ENCODE assay signal across 13 cellular contexts in genomic region chr12:67727652-67728295, GRCh38.
DNase-seq lines count a peak whose midpoint lies in the region; TF ChIP-seq lines count a peak whose summit lies in the region.
"Had no signal": no experiment of that assay in that cellular context is flagged by ENCODE, and none has a peak within 500 bp of the region (broad histone marks: within the 10 kb centered on the region; RNA-seq: fewer than 3 reads in every experiment).

No MANE protein-coding gene starts in this region.

- H3K79me2 ChIP-seq in SK-N-SH (ENCODE audit: insufficient read depth), result no peaks in the 10 kb centered on the region
- H3K79me2 ChIP-seq in smooth muscle cell (ENCODE audit: low read depth), result no peaks in the 10 kb centered on the region

- H3K27ac Mint-ChIP-seq in brain, result peak overlapping the region in 3 of 5 experiments; percentile 2 to 44 (median 14)
- peak overlapping the region; percentile 20 to 60 (median 30) for H3K27ac Mint-ChIP-seq in nephron
- H3K27ac Mint-ChIP-seq in endothelial cell (ENCODE audit: unreplicated experiment), result no peak overlapping the region
- H3K27ac Mint-ChIP-seq: B cell; CD4-positive, alpha-beta memory T cell had no signal

- H3K36me3 Mint-ChIP-seq in brain, result no peaks in the 10 kb centered on the region
- no peaks in the 10 kb centered on the region for H3K36me3 Mint-ChIP-seq in nephron (ENCODE audit: low read depth)
- H3K36me3 Mint-ChIP-seq in endothelial cell (ENCODE audit: low read depth, unreplicated experiment), result no peaks in the 10 kb centered on the region
- H3K36me3 Mint-ChIP-seq: CD4-positive, alpha-beta memory T cell had no signal

- H4K20me1 ChIP-seq in SK-N-SH (ENCODE audit: insufficient read depth), result no peaks in the 10 kb centered on the region
- no peaks in the 10 kb centered on the region for H4K20me1 ChIP-seq in smooth muscle cell (ENCODE audit: low read depth)

- H2AFZ ChIP-seq in SK-N-SH (ENCODE audit: low read depth), result no peak overlapping the region
- H2AFZ ChIP-seq in smooth muscle cell (ENCODE audit: low read depth), result peak overlapping the region; percentile 29
- H2AFZ ChIP-seq: GM23248 had no signal

- peaks cover 0 to 11% (median 4%) of the 10 kb centered on the region in 5 experiments for H3K9me3 Mint-ChIP-seq in brain
- no peaks in the 10 kb centered on the region for H3K9me3 Mint-ChIP-seq in nephron
- H3K9me3 Mint-ChIP-seq in endothelial cell (ENCODE audit: unreplicated experiment), result no peaks in the 10 kb centered on the region
- H3K9me3 Mint-ChIP-seq: CD4-positive, alpha-beta memory T cell had no signal

- peaks cover 3% of the 10 kb centered on the region for H3K27me3 Mint-ChIP-seq in brain
- no peaks in the 10 kb centered on the region for H3K27me3 Mint-ChIP-seq in nephron (ENCODE audit: low read depth)
- no peaks in the 10 kb centered on the region for H3K27me3 Mint-ChIP-seq in endothelial cell (ENCODE audit: unreplicated experiment)
- H3K27me3 Mint-ChIP-seq: CD4-positive, alpha-beta memory T cell had no signal

- no peak for TF ChIP-seq RAD21 in SK-N-SH (IDR thresholded peaks at IDR 0.05; ENCODE audit: low read length)

- peaks cover 3% of the 10 kb centered on the region for H3F3A ChIP-seq in SK-N-SH (replicated peaks; ENCODE audit: insufficient read depth)
- no peaks in the 10 kb centered on the region for H3F3A ChIP-seq in smooth muscle cell (ENCODE audit: low read depth)

- no peak; a peak in 1 of 4 replicates for TF ChIP-seq EP300 in SK-N-SH (IDR thresholded peaks at IDR 0.05; ENCODE audit: borderline replicate concordance in 1 of 2, low read depth in 1 of 2, low read length in 1 of 2)

- peak overlapping the region; percentile 1; the same call in 1 of the 2 replicates for H3K4me2 ChIP-seq in SK-N-SH
- peak overlapping the region; percentile 39 for H3K4me2 ChIP-seq in smooth muscle cell

- H3K4me1 Mint-ChIP-seq in brain (peaks cover 19% of the 10 kb centered on the region), nephron (peaks cover 40% of the 10 kb centered on the region), endothelial cell (ENCODE audit: unreplicated experiment) (no peaks in the 10 kb centered on the region)
- H3K4me1 Mint-ChIP-seq: B cell had no signal

- CTCF ChIA-PET in SK-N-SH (lab: Yijun Ruan, JAX), result interaction anchor here (0.7 to 2.3 kb wide), 6 partner anchors 11 to 285 kb away, joined by 3 to 9 read pairs (median 3); partner anchors contain the start of gene DYRK2

- no peaks in the 10 kb centered on the region for H3K27me3 ChIP-seq in SK-N-SH (ENCODE audit: insufficient read depth)
- no peaks in the 10 kb centered on the region for H3K27me3 ChIP-seq in smooth muscle cell (ENCODE audit: low read depth)

- H3K27ac ChIP-seq in SK-N-SH (ENCODE audit: low read depth in 2 of 2, low read length in 1 of 2) (peak overlapping the region; percentile 23 to 96; a peak in 3 of 4 replicates), smooth muscle cell (ENCODE audit: low read depth) (no peak overlapping the region)
- H3K27ac ChIP-seq: C4-2B, GM23248 had no signal

- no peaks in the 10 kb centered on the region for H3K36me3 ChIP-seq in SK-N-SH (replicated peaks in 1 of 2; ENCODE audit: control insufficient read depth in 1 of 2, insufficient read depth in 2 of 2, low read length in 1 of 2)
- H3K36me3 ChIP-seq in smooth muscle cell (ENCODE audit: low read depth), result no peaks in the 10 kb centered on the region

- H3K4me3 ChIP-seq in SK-N-SH (ENCODE audit: low read depth in 2 of 2, low read length in 1 of 2) (no peak overlapping the region), smooth muscle cell (no peak overlapping the region)
- H3K4me3 ChIP-seq: GM12878, GM23248 had no signal

- POLR2A ChIA-PET in SK-N-SH (lab: Yijun Ruan, JAX), result interaction anchor here (1.6 kb wide), 1 partner anchor 78 kb away, joined by 7 read pairs; no protein-coding TSS in a partner anchor

- H3K9ac ChIP-seq in SK-N-SH, result no peak overlapping the region
- H3K9ac ChIP-seq in smooth muscle cell (ENCODE audit: low read depth), result no peak overlapping the region
- H3K9ac ChIP-seq: GM23248 had no signal

- H3K9me2 ChIP-seq in SK-N-SH, result no peaks in the 10 kb centered on the region

- H3K4me3 Mint-ChIP-seq in brain (no peak overlapping the region), nephron (no peak overlapping the region), endothelial cell (ENCODE audit: unreplicated experiment) (no peak overlapping the region)
- H3K4me3 Mint-ChIP-seq: B cell; CD4-positive, alpha-beta memory T cell had no signal

- H3K4me1 ChIP-seq in SK-N-SH (ENCODE audit: control insufficient read depth in 1 of 2, insufficient read depth in 2 of 2, low read depth in 1 of 2, low read length in 1 of 2), result peaks cover 0 to 32% of the 10 kb centered on the region in 2 experiments; a peak in 2 of 4 replicates
- peaks cover 9% of the 10 kb centered on the region for H3K4me1 ChIP-seq in smooth muscle cell (ENCODE audit: low read depth)

- TF ChIP-seq CTCF in SK-N-SH (IDR thresholded peaks at IDR 0.05), result no peak
- TF ChIP-seq CTCF in brain (conservative IDR thresholded peaks at IDR 0.05), result no peak
- TF ChIP-seq CTCF in nephron (IDR thresholded peaks at IDR 0.05; ENCODE audit: unreplicated experiment in 3 of 3), result no peak
- no peak for TF ChIP-seq CTCF in smooth muscle cell (IDR thresholded peaks at IDR 0.05; ENCODE audit: borderline replicate concordance, insufficient read depth, poor library complexity, severe bottlenecking)
- TF ChIP-seq CTCF in endothelial cell (IDR thresholded peaks at IDR 0.05; ENCODE audit: unreplicated experiment), result no peak

- peak; percentile 46 for DNase-seq in SK-N-SH
- DNase-seq in smooth muscle cell (lab: John Stamatoyannopoulos, UW; ENCODE audit: unreplicated experiment), result no peak
- no peak for DNase-seq in inferior parietal cortex (ENCODE audit: extremely low spot score)
- DNase-seq in endothelial cell (ENCODE audit: low spot score), result no peak
- no peak for DNase-seq in activated naive CD4-positive, alpha-beta T cell treated with anti-CD3 and anti-CD28 coated beads, Interleukin-2, amount 50 U/mL, for 16 hours
- DNase-seq: CD4-positive, alpha-beta memory T cell; DMS79; GM23248 had no signal

- 17% methylated on average over 4 of the region's 4 CpGs for WGBS in SK-N-SH (ENCODE audit: low lambda C conversion rate)
- 45% methylated on average over 4 of the region's 4 CpGs for WGBS in smooth muscle cell (ENCODE audit: low lambda C conversion rate)

- no peaks in the 10 kb centered on the region for H3K9me3 ChIP-seq in SK-N-SH
- no peaks in the 10 kb centered on the region for H3K9me3 ChIP-seq in smooth muscle cell (replicated peaks; ENCODE audit: low read depth)

TF ChIP-seq in SK-N-SH, 30 proteins besides CTCF, POLR2A, EP300 and RAD21 (continues in another document):
- TF ChIP-seq CHD2 (IDR thresholded peaks at IDR 0.05; ENCODE audit: low read length, partially characterized antibody) (peak; percentile 17), ELF1 (IDR thresholded peaks at IDR 0.05) (no peak), JUND (IDR thresholded peaks at IDR 0.05) (0 out of 2 replicates have a peak, but pooled peaks have one; percentile 22), FOXM1 (IDR thresholded peaks at IDR 0.05; ENCODE audit: low read depth) (no peak), USF1 (IDR thresholded peaks at IDR 0.05; ENCODE audit: borderline replicate concordance, low read depth) (no peak), FOXJ3 (CRISPR knock-in tag; IDR thresholded peaks at IDR 0.05) (peak; percentile 65), IRF3 (IDR thresholded peaks at IDR 0.05; ENCODE audit: low read depth, low read length) (no peak), RXRA (IDR thresholded peaks at IDR 0.05; ENCODE audit: borderline replicate concordance, low read depth) (no peak), SMC3 (IDR thresholded peaks at IDR 0.05; ENCODE audit: low read depth, low read length) (no peak), MAX (IDR thresholded peaks at IDR 0.05; ENCODE audit: low read depth) (no peak), TCF12 (IDR thresholded peaks at IDR 0.05) (peak; percentile 44; the same call in 1 of the 2 replicates), MXI1 (IDR thresholded peaks at IDR 0.05; ENCODE audit: low read depth, low read length) (no peak), TAF1 (IDR thresholded peaks at IDR 0.05; ENCODE audit: borderline replicate concordance, low read depth, low read length) (no peak), GABPA (IDR thresholded peaks at IDR 0.05; ENCODE audit: low read depth) (no peak), USF2 (IDR thresholded peaks at IDR 0.05; ENCODE audit: borderline replicate concordance, low read depth, low read length) (no peak)
